ENCODE assay signal across 21 cellular contexts in the genomic region with DNA sequence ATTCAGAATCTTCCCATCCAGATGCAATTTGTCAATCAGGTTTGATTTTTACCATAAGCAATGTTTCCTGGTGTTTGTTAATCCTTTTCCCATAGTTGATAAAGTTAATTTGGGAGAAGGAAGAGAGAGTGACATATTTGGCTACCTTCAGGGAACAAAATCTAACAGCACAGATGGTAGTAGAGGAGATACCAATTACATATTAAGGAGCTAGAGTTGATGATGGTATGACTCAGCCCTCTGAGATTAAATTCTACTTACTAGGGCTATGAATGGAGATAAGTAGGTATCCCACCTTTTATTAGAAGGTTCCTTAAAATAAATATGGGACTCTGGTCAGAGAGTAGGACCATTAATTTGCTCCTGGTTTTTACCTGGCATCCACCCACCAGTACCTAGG.
DNase-seq lines count a peak whose midpoint lies in the region; TF ChIP-seq lines count a peak whose summit lies in the region.
"Had no signal": no experiment of that assay in that cellular context is flagged by ENCODE, and none has a peak within 500 bp of the region (broad histone marks: within the 10 kb centered on the region; RNA-seq: fewer than 3 reads in every experiment).

No MANE protein-coding gene starts in this region.

- H3K9me3 ChIP-seq in tibial nerve = peaks cover 0 to 37% (median 8%) of the 10 kb centered on the region in 4 donors
- H3K9me3 ChIP-seq: BE2C had no signal

- TF ChIP-seq CTCF in tibial nerve (IDR thresholded peaks at IDR 0.05) = no peak

- in situ Hi-C loops in G401 (cut with HindIII; ENCODE audit: low sequenced_read_pairs) = no loop called here

- no peak overlapping the region for H3K4me3 ChIP-seq in tibial nerve
- H3K4me3 ChIP-seq: A549, BLaER1, GM12878 had no signal

- no peaks in the 10 kb centered on the region for H3K4me1 ChIP-seq in tibial nerve
- H3K4me1 ChIP-seq: A549, BE2C, BLaER1 had no signal

- no peaks in the 10 kb centered on the region for H3K27me3 ChIP-seq in tibial nerve
- H3K27me3 ChIP-seq: BE2C, BLaER1 had no signal

- H3K36me3 ChIP-seq in tibial nerve = peaks cover 0 to 89% (median 0%) of the 10 kb centered on the region in 3 donors
- H3K36me3 ChIP-seq: BE2C had no signal

- no peak for TF ChIP-seq EP300 in tibial nerve (IDR thresholded peaks at IDR 0.05)

- DNase-seq in NCI-H82 (lab: John Stamatoyannopoulos, UW) (peak; percentile 44), NCI-H82 treated with DMSO at 0.1 percent for 48 hours (lab: John Stamatoyannopoulos, UW; ENCODE audit: unreplicated experiment) (no peak), G401 (ENCODE audit: low spot score) (peak; percentile 84), NCI-H524 treated with DMSO at 0.1 percent for 48 hours (lab: John Stamatoyannopoulos, UW) (peak; percentile 5), cerebellum (ENCODE audit: low spot score) (peak; percentile 52), DMS53 (lab: John Stamatoyannopoulos, UW) (no peak), tibial nerve (ENCODE audit: low spot score in 2 of 2) (no peak), AG08395 (ENCODE audit: low spot score) (no peak)
- DNase-seq: BE2C; CD4-positive, alpha-beta memory T cell; CD4-positive, CD25-positive, alpha-beta regulatory T cell; CD8-positive, alpha-beta memory T cell; COR-L47; DMS 273 treated with DMSO at 0.1 percent for 48 hours; DMS153; DMS79 treated with DMSO at 0.1 percent for 48 hours; GDM1 had no signal

- no peak overlapping the region for H3K27ac ChIP-seq in tibial nerve
- H3K27ac ChIP-seq: 22Rv1, A549, BLaER1 had no signal

- TF ChIP-seq POLR2A in tibial nerve (IDR thresholded peaks at IDR 0.05) = no peak

Comparison
In these comparisons a context has a peak if more than half of its experiments do, and no peak if none do; other contexts are left out.
1. DNase-seq: peak in NCI-H82 (single experiment), G401 (single experiment), NCI-H524 treated with DMSO at 0.1 percent for 48 hours (single experiment) and cerebellum (single experiment); none in NCI-H82 treated with DMSO at 0.1 percent for 48 hours (single experiment), DMS53 (single experiment), tibial nerve (0 of 2) and AG08395 (single experiment).